8 cellular contexts compared by ENCODE assay signal in genomic region chr6:133923938-133924593, GRCh38. TPM values are rescaled to one million over a fixed set of nuclear protein-coding genes. Genes with fewer than 3 reads are reported as not detected.
DNase-seq lines count a peak whose midpoint lies in the region; ATAC-seq and TF ChIP-seq lines count a peak whose summit lies in the region.

No MANE protein-coding gene starts in this region.

- H3K4me3 ChIP-seq in AG10803 (ENCODE audit: low read length): no peak overlapping the region
- H3K4me3 ChIP-seq in WI38 (ENCODE audit: low read depth, low read length): no peak overlapping the region

- intact Hi-C loops in left colon (cut with DNase I, micrococcal nuclease): loop anchor here in 1 of 2 donors (10.0 kb wide), 2 partner anchors 51 to 141 kb away; no protein-coding TSS in a partner anchor

- ATAC-seq in GM18861 (IDR thresholded peaks at IDR 0.05; ENCODE audit: unreplicated experiment): peak; percentile 90
- ATAC-seq in HG03139 (IDR thresholded peaks at IDR 0.05; ENCODE audit: unreplicated experiment): peak; percentile 78
- ATAC-seq in left colon: peak; percentile 93

- DNase-seq in AG10803 (ENCODE audit: low read depth) (peak; percentile 78), NCI-H2196 (lab: John Stamatoyannopoulos, UW; ENCODE audit: unreplicated experiment) (peak; percentile 67), cerebellum (ENCODE audit: low spot score) (peak; percentile 74), left colon (peak; percentile 45 to 63)
- peak in 2 of 3 donors; percentile 18 to 20 for DNase-seq in stimulated activated CD4-positive, alpha-beta T cell treated with anti-CD3 and anti-CD28 coated beads, TNF-alpha, amount 100 ng/mL, for 1 hour (ENCODE audit: low read depth in 3 of 3, low spot score in 1 of 3)

- TF ChIP-seq CTCF in AG10803 (conservative IDR thresholded peaks at IDR 0.05; ENCODE audit: low read length) (peak; percentile 94), WI38 (IDR thresholded peaks at IDR 0.05; ENCODE audit: low read depth, low read length) (peak; percentile 65)

RNA-seq across cellular contexts. Expression of gene TBPL1, which starts 29.0 kb away (rescaled TPM):
- total RNA-seq in cerebellum (42.2 TPM), left colon (10 to 100 TPM; 18.2 to 22.2 TPM)

RNA-seq across cellular contexts. Expression of gene TCF21, which starts 35.2 kb away (rescaled TPM):
- total RNA-seq in cerebellum (not detected), left colon (1 to 10 TPM; 2.3 to 6.9 TPM)

Comparison
In these comparisons a context has a peak if more than half of its experiments do, and no peak if none do; other contexts are left out.
1. DNase-seq: peak in every context shown above with its lines; median percentile 78 in AG10803; 74 in cerebellum; 67 in NCI-H2196; 54 in left colon; 19 in stimulated activated CD4-positive, alpha-beta T cell treated with anti-CD3 and anti-CD28 coated beads, TNF-alpha, amount 100 ng/mL, for 1 hour.